Comparison of ENCODE assay signal across 8 cellular contexts in genomic region chr7:47497367-47498096, GRCh38.
DNase-seq lines count a peak whose midpoint lies in the region; ATAC-seq and TF ChIP-seq lines count a peak whose summit lies in the region.

No MANE protein-coding gene starts in this region.

- no peak overlapping the region for H3K27ac Mint-ChIP-seq in central memory CD8-positive, alpha-beta T cell (ENCODE audit: low read depth)

- H3K4me1 Mint-ChIP-seq in central memory CD8-positive, alpha-beta T cell = no peaks in the 10 kb centered on the region

- H4K20me1 ChIP-seq in BLaER1 treated with 17β-estradiol and CSF1 and Interleukin-3, amounts not matched to agents 10 nM and 100 nM = peaks cover 0 to 12% (median 3%) of the 10 kb centered on the region in 11 experiments; a peak in 10 of 22 replicates

- peaks cover 91 to 100% (median 97%) of the 10 kb centered on the region in 10 experiments for H3K4me1 ChIP-seq in BLaER1 treated with 17β-estradiol and CSF1 and Interleukin-3, amounts not matched to agents 10 nM and 100 nM
- H3K4me1 ChIP-seq in skeletal muscle tissue (ENCODE audit: control insufficient read depth in 3 of 3, insufficient read depth in 3 of 3, low read length in 3 of 3) (peaks cover 26 to 42% (median 35%) of the 10 kb centered on the region in 3 donors), thyroid gland (peaks cover 18 to 22% of the 10 kb centered on the region in 2 donors)

- H3K36me3 ChIP-seq in BLaER1 treated with 17β-estradiol and CSF1 and Interleukin-3, amounts not matched to agents 10 nM and 100 nM = peaks cover 0 to 23% (median 0%) of the 10 kb centered on the region in 11 experiments; a peak in 5 of 22 replicates
- H3K36me3 ChIP-seq in skeletal muscle tissue (ENCODE audit: control insufficient read depth in 3 of 3, insufficient read depth in 3 of 3, low read length in 3 of 3) = no peaks in the 10 kb centered on the region
- H3K36me3 ChIP-seq in thyroid gland = no peaks in the 10 kb centered on the region

- ATAC-seq in GM19395 (IDR thresholded peaks at IDR 0.05; ENCODE audit: unreplicated experiment) = peak; percentile 84
- peak; percentile 91 for ATAC-seq in HG03196 (IDR thresholded peaks at IDR 0.05; ENCODE audit: unreplicated experiment)
- peak; percentile 36 for ATAC-seq in central memory CD8-positive, alpha-beta T cell (replicated peaks; ENCODE audit: extremely low read depth, poor library complexity, severe bottlenecking)

- no peak for DNase-seq in central memory CD8-positive, alpha-beta T cell (ENCODE audit: low spot score in 2 of 2)
- DNase-seq in thyroid gland (no peak), ecto neural progenitor cell (ENCODE audit: low spot score) (no peak), epidermal melanocyte (ENCODE audit: insufficient read length, low spot score) (no peak)

- peak overlapping the region; percentile 84 to 98 (median 92) for H3K4me2 ChIP-seq in BLaER1 treated with 17β-estradiol and CSF1 and Interleukin-3, amounts not matched to agents 10 nM and 100 nM

- no peak for TF ChIP-seq CTCF in thyroid gland (IDR thresholded peaks at IDR 0.05)

- H3K4me3 ChIP-seq in BLaER1 treated with 17β-estradiol and CSF1 and Interleukin-3, amounts not matched to agents 10 nM and 100 nM = no peak overlapping the region
- no peak overlapping the region for H3K4me3 ChIP-seq in skeletal muscle tissue (ENCODE audit: low read length in 3 of 3)
- H3K4me3 ChIP-seq in thyroid gland (replicated peaks in 1 of 3) = no peak overlapping the region

- H3K27me3 Mint-ChIP-seq in central memory CD8-positive, alpha-beta T cell = no peaks in the 10 kb centered on the region

- WGBS in thyroid gland, 2 donors = 69 to 80% methylated on average over 12 of the region's 12 CpGs

- no peak for TF ChIP-seq POLR2A in thyroid gland (IDR thresholded peaks at IDR 0.05)

- H3K9me3 Mint-ChIP-seq in central memory CD8-positive, alpha-beta T cell = no peaks in the 10 kb centered on the region

- H3K4me3 Mint-ChIP-seq in central memory CD8-positive, alpha-beta T cell = no peak overlapping the region

- no peaks in the 10 kb centered on the region for H3K36me3 Mint-ChIP-seq in central memory CD8-positive, alpha-beta T cell (ENCODE audit: insufficient read depth)

- peak overlapping the region in 10 of 11 experiments; percentile 4 to 83 (median 54); a peak in 16 of 22 replicates for H3K9ac ChIP-seq in BLaER1 treated with 17β-estradiol and CSF1 and Interleukin-3, amounts not matched to agents 10 nM and 100 nM
- no peak overlapping the region for H3K9ac ChIP-seq in skeletal muscle tissue (ENCODE audit: low read depth in 1 of 3, low read length in 3 of 3)

- H3K27me3 ChIP-seq in BLaER1 treated with 17β-estradiol and CSF1 and Interleukin-3, amounts not matched to agents 10 nM and 100 nM = no peaks in the 10 kb centered on the region
- H3K27me3 ChIP-seq in skeletal muscle tissue (ENCODE audit: control insufficient read depth in 3 of 3, insufficient read depth in 3 of 3, low read length in 3 of 3) = no peaks in the 10 kb centered on the region
- no peaks in the 10 kb centered on the region for H3K27me3 ChIP-seq in thyroid gland

- no peaks in the 10 kb centered on the region for H3K9me3 ChIP-seq in BLaER1 treated with 17β-estradiol and CSF1 and Interleukin-3, amounts not matched to agents 10 nM and 100 nM (replicated peaks in 1 of 11)
- no peaks in the 10 kb centered on the region for H3K9me3 ChIP-seq in skeletal muscle tissue (ENCODE audit: control insufficient read depth in 3 of 3, low read length in 3 of 3)
- H3K9me3 ChIP-seq in thyroid gland = no peaks in the 10 kb centered on the region

- peak overlapping the region; percentile 29 to 91 (median 77); a peak in 20 of 22 replicates for H3K27ac ChIP-seq in BLaER1 treated with 17β-estradiol and CSF1 and Interleukin-3, amounts not matched to agents 10 nM and 100 nM
- H3K27ac ChIP-seq in skeletal muscle tissue (ENCODE audit: low read depth, low read length) (peak overlapping the region; percentile 40), thyroid gland (no peak overlapping the region)

- intact Hi-C loops in thyroid gland (cut with DNase I) = no loop called here

Comparison
In these comparisons a context has a peak if more than half of its experiments do, and no peak if none do; other contexts are left out.
1. H3K27ac ChIP-seq: peak in BLaER1 treated with 17β-estradiol and CSF1 and Interleukin-3, amounts not matched to agents 10 nM and 100 nM (11 of 11) and skeletal muscle tissue (single experiment); none in thyroid gland (0 of 3).
2. H3K9ac ChIP-seq: peak in BLaER1 treated with 17β-estradiol and CSF1 and Interleukin-3, amounts not matched to agents 10 nM and 100 nM (10 of 11); none in skeletal muscle tissue (0 of 3).
3. ATAC-seq: peak in every context shown above with its lines; median percentile 91 in HG03196; 84 in GM19395; 36 in central memory CD8-positive, alpha-beta T cell.